In genomic region chr6:20180935-20181334, GRCh38 we compare ENCODE assay signal across 12 cellular contexts. TPM values are rescaled to one million over a fixed set of nuclear protein-coding genes. Genes with fewer than 3 reads are reported as not detected.
DNase-seq lines count a peak whose midpoint lies in the region; ATAC-seq, FAIRE-seq and TF ChIP-seq lines count a peak whose summit lies in the region.
"Had no signal": no experiment of that assay in that cellular context is flagged by ENCODE, and none has a peak within 500 bp of the region (broad histone marks: within the 10 kb centered on the region; RNA-seq: fewer than 3 reads in every experiment).

No MANE protein-coding gene starts in this region.

- no peak overlapping the region for H3K4me2 ChIP-seq in OCI-LY7 (ENCODE audit: low read length)

- no peaks in the 10 kb centered on the region for H3K36me3 ChIP-seq in bronchial epithelial cell (ENCODE audit: control insufficient read depth, insufficient read depth, low read length)
- H3K36me3 ChIP-seq in OCI-LY7 (ENCODE audit: insufficient read depth, low read length), result no peaks in the 10 kb centered on the region

- no peak for TF ChIP-seq CTCF in GM10266 (IDR thresholded peaks at IDR 0.05; ENCODE audit: control insufficient read depth, insufficient read depth, low read depth, missing control alignments)
- TF ChIP-seq CTCF in bronchial epithelial cell (IDR thresholded peaks at IDR 0.05; ENCODE audit: insufficient read depth, low read length, severe bottlenecking), result no peak
- TF ChIP-seq CTCF in OCI-LY7 (conservative IDR thresholded peaks at IDR 0.05; ENCODE audit: low read length), result no peak

- no peaks in the 10 kb centered on the region for H4K20me1 ChIP-seq in OCI-LY7 (ENCODE audit: insufficient read depth, low read length)

- POLR2A ChIA-PET in OCI-LY7 (lab: Charles Lee), result no interaction called here

- no peaks in the 10 kb centered on the region for H3K9me2 ChIP-seq in OCI-LY7 (ENCODE audit: insufficient read depth, low read length)

- H3K4me3 ChIP-seq in bronchial epithelial cell (ENCODE audit: low read depth, low read length) (no peak overlapping the region), OCI-LY7 (ENCODE audit: low read depth, low read length, poor library complexity, severe bottlenecking) (no peak overlapping the region)

- H3K27me3 ChIP-seq in bronchial epithelial cell (ENCODE audit: control insufficient read depth, insufficient read depth, low read length), result no peaks in the 10 kb centered on the region

- no peak overlapping the region for H3K27ac ChIP-seq in OCI-LY7 (ENCODE audit: low read depth, low read length, poor library complexity, severe bottlenecking)

- ATAC-seq in GM19467 (IDR thresholded peaks at IDR 0.05; ENCODE audit: unreplicated experiment) (peak; percentile 59), HG03108 (IDR thresholded peaks at IDR 0.05; ENCODE audit: unreplicated experiment) (peak; percentile 64)

- no peaks in the 10 kb centered on the region for H3K79me2 ChIP-seq in OCI-LY7 (ENCODE audit: insufficient read depth, low read depth, low read length)

- BruUV-seq in OCI-LY7 (replicated peaks; lab: Mats Ljungman, UMichigan), result no TSS peak

- CTCF ChIA-PET in OCI-LY7 (lab: Charles Lee; ENCODE audit: unreplicated experiment), result no interaction called here

- H3K9me3 ChIP-seq in OCI-LY7 (ENCODE audit: low read length), result no peaks in the 10 kb centered on the region

- no peak for FAIRE-seq in bronchial epithelial cell (lab: Jason Lieb, UNC)

- no peaks in the 10 kb centered on the region for H3K4me1 ChIP-seq in OCI-LY7 (ENCODE audit: insufficient read depth, low read length, poor library complexity, severe bottlenecking)

- intact Hi-C loops in OCI-LY7 (cut with micrococcal nuclease; ENCODE audit: unreplicated experiment), result no loop called here

- no peak overlapping the region for H2AFZ ChIP-seq in OCI-LY7 (ENCODE audit: low read length)

- DNase-seq in GM10266 (ENCODE audit: extremely low spot score) (peak; percentile 11), bronchial epithelial cell (ENCODE audit: low read depth) (peak; percentile 20), OCI-M2 (lab: John Stamatoyannopoulos, UW; ENCODE audit: unreplicated experiment) (no peak), NCI-H2081 treated with DMSO at 0.1 percent for 48 hours (lab: John Stamatoyannopoulos, UW) (no peak), OCI-LY7 (ENCODE audit: low spot score) (no peak)
- no peak for DNase-seq in effector CD8-positive, alpha-beta T cell (lab: John Stamatoyannopoulos, UW)
- DNase-seq: activated CD4-positive, alpha-beta T cell treated with anti-CD3 and anti-CD28 coated beads, Interleukin-2, amount 50 U/mL, for 48 hours; NCI-H2107; nucleus accumbens; stimulated activated CD4-positive, alpha-beta T cell treated with anti-CD3 and anti-CD28 coated beads, Interleukin-4, amount 100 ng/mL, for 4 hours had no signal

RNA-seq across cellular contexts. Expression of gene MBOAT1, which starts 31.3 kb away (rescaled TPM):
- 16.3 and 18.8 TPM in 2 replicates for total RNA-seq in bronchial epithelial cell
- total RNA-seq in OCI-LY7 (2014; rRNA removed; shearing (Covaris generic)), result not detected in 2 replicates
- not detected in 2 replicates for total RNA-seq in OCI-LY7 (2022)

Comparison
In these comparisons a context has a peak if more than half of its experiments do, and no peak if none do; other contexts are left out.
1. DNase-seq: peak in GM10266 (single experiment) and bronchial epithelial cell (single experiment); none in effector CD8-positive, alpha-beta T cell (single experiment), OCI-M2 (single experiment), NCI-H2081 treated with DMSO at 0.1 percent for 48 hours (single experiment) and OCI-LY7 (single experiment).
2. RNA of gene MBOAT1, which starts 31.3 kb away (total RNA-seq): 16.3 to 18.8 TPM in bronchial epithelial cell; not detected in OCI-LY7; every median in the first group is over 10 times any median in the second.